In the genomic region with DNA sequence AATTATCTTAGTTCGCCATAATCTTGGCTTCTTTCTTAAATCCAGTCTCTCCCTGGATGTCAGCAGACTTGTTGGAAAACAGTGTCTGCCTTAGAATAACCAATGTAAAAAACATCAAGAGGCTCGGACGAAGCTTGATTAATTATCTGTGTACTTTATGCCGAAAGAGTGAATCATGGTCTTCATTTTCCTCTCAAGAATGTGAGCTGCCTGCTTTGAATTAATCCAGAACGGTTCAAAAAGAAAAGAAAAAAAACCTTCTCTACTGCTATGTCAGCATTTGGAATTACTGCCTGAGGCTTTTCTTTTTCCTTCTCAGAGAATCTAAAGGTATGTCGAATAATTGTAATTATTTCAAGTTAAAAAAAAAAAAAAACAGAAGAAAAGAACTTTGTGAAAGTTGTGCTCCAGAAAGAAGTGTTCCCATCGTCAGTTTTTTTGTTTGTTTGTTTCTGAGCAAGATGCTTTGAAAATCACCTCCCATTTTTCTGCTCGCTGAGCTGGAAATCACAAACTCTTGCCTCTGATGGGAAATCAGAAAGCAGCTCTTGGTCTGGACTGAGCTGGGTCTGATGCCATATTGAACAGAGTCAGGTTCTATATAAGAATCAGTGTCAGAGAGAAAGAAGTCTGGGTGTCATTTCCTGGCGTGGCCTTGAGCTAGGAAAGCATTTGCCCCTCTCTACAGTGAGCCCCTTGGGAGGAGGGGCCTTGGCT, we compare ENCODE assay signal across 22 cellular contexts. TPM values are rescaled to one million over a fixed set of nuclear protein-coding genes. Genes with fewer than 3 reads are reported as not detected.
DNase-seq lines count a peak whose midpoint lies in the region; ATAC-seq, FAIRE-seq and TF ChIP-seq lines count a peak whose summit lies in the region.
"Had no signal": no experiment of that assay in that cellular context is flagged by ENCODE, and none has a peak within 500 bp of the region (broad histone marks: within the 10 kb centered on the region; RNA-seq: fewer than 3 reads in every experiment).

No MANE protein-coding gene starts in this region.

- H3K27ac ChIP-seq in right atrium auricular region (no peak overlapping the region), right cardiac atrium (ENCODE audit: low read length) (no peak overlapping the region)
- H3K27ac ChIP-seq: gastrocnemius medialis, tibial artery had no signal

- H3K9me3 ChIP-seq in right atrium auricular region (no peaks in the 10 kb centered on the region), right cardiac atrium (ENCODE audit: control insufficient read depth, low read length) (no peaks in the 10 kb centered on the region)
- H3K9me3 ChIP-seq: gastrocnemius medialis, sigmoid colon had no signal

- H3K4me1 ChIP-seq in right atrium auricular region (no peaks in the 10 kb centered on the region), right cardiac atrium (ENCODE audit: control insufficient read depth, insufficient read depth, low read length) (no peaks in the 10 kb centered on the region)
- H3K4me1 ChIP-seq: gastrocnemius medialis, tibial artery had no signal

- peak; percentile 16 for DNase-seq in right atrium auricular region (ENCODE audit: low spot score)
- DNase-seq in right cardiac atrium, result no peak
- peak; percentile 7 for DNase-seq in bronchial epithelial cell (ENCODE audit: low read depth)
- peak; percentile 10 for DNase-seq in left kidney (ENCODE audit: low read depth, low spot score)
- no peak for DNase-seq in SW480 (ENCODE audit: low spot score)
- DNase-seq in activated CD4-positive, alpha-beta T cell treated with anti-CD3 and anti-CD28 coated beads, Interleukin-2, amount 50 U/mL, for 48 hours, result no peak
- no peak for DNase-seq in putamen (ENCODE audit: low spot score)
- DNase-seq: 8988T; activated CD8-positive, alpha-beta memory T cell treated with anti-CD3 and anti-CD28 coated beads, Interleukin-2, amount 50 U/mL, for 4 hours; effector memory CD4-positive, alpha-beta T cell; gastrocnemius medialis; natural killer cell; NCI-H1417; sigmoid colon; stimulated activated CD4-positive, alpha-beta T cell treated with anti-CD3 and anti-CD28 coated beads, Interleukin-4, amount 100 ng/mL, for 24 hours; T-helper 1 cell; tibial artery had no signal

- H3K4me3 ChIP-seq in right atrium auricular region (no peak overlapping the region), right cardiac atrium (ENCODE audit: low read length) (no peak overlapping the region), bronchial epithelial cell (ENCODE audit: low read depth, low read length) (no peak overlapping the region)
- H3K4me3 ChIP-seq: gastrocnemius medialis, K562, lung, sigmoid colon, tibial artery had no signal

- H3K36me3 ChIP-seq in right atrium auricular region (no peaks in the 10 kb centered on the region), bronchial epithelial cell (ENCODE audit: control insufficient read depth, insufficient read depth, low read length) (no peaks in the 10 kb centered on the region)
- H3K36me3 ChIP-seq: gastrocnemius medialis, sigmoid colon, tibial artery had no signal

- ATAC-seq in right cardiac atrium, result no peak
- no peak for ATAC-seq in HG03196 (IDR thresholded peaks at IDR 0.05; ENCODE audit: unreplicated experiment)
- ATAC-seq: activated CD4-positive, CD25-positive, alpha-beta regulatory T cell treated with anti-CD3 and anti-CD28 coated beads, Interleukin-2, amount 50 U/mL, for 24 hours; gastrocnemius medialis; K562; natural killer cell had no signal

- FAIRE-seq in bronchial epithelial cell (lab: Jason Lieb, UNC), result no peak
- FAIRE-seq: D721Med, K562 had no signal

- intact Hi-C loops in right cardiac atrium (cut with DNase I), result no loop called here

- TF ChIP-seq CTCF in right atrium auricular region (IDR thresholded peaks at IDR 0.05), result no peak
- no peak for TF ChIP-seq CTCF in bronchial epithelial cell (IDR thresholded peaks at IDR 0.05; ENCODE audit: insufficient read depth, low read length, severe bottlenecking)

- H3K27me3 ChIP-seq in right atrium auricular region (no peaks in the 10 kb centered on the region), right cardiac atrium (ENCODE audit: control insufficient read depth, insufficient read depth) (no peaks in the 10 kb centered on the region), bronchial epithelial cell (ENCODE audit: control insufficient read depth, insufficient read depth, low read length) (no peaks in the 10 kb centered on the region)
- H3K27me3 ChIP-seq: gastrocnemius medialis, sigmoid colon, tibial artery had no signal

- 46% methylated on average over 9 of the region's 9 CpGs for WGBS in right cardiac atrium

RNA-seq across cellular contexts. Expression of a gene that starts 20.1 kb away (rescaled TPM):
- total RNA-seq in right atrium auricular region (not detected), right cardiac atrium (not detected), bronchial epithelial cell (0.13 and 0.26 TPM in 2 replicates)
- 0.09 TPM for polyA plus RNA-seq in right cardiac atrium
- total RNA-seq: gastrocnemius medialis, K562, natural killer cell had no signal

Comparison
In these comparisons a context has a peak if more than half of its experiments do, and no peak if none do; other contexts are left out.
1. DNase-seq: peak in right atrium auricular region (single experiment), bronchial epithelial cell (single experiment) and left kidney (single experiment); none in right cardiac atrium (0 of 3), SW480 (single experiment), activated CD4-positive, alpha-beta T cell treated with anti-CD3 and anti-CD28 coated beads, Interleukin-2, amount 50 U/mL, for 48 hours (0 of 2) and putamen (single experiment).